2 cellular contexts compared by ENCODE assay signal in the genomic region with DNA sequence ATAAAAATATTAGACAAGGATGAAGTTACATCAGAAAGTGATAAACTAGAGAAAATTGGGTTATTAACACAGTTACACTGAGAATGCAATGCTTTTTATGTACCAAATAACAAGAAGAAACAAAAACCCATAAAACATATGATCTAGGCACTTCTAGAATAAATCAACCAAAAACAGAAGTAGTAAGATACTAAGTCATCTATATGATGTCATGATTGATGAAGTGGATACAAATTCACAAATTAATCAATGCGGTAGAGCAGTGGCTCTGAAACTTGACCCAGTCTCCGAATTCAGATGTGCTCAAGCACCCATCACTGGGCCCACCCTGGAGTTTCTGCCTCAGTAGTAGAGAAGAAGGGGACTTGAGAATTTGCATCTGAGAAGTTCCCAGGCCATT.
A peak's percentile ranks its signal among the peaks of the same experiment; 100 is the strongest.
TF ChIP-seq lines count a peak whose summit lies in the region.

No MANE protein-coding gene starts in this region.

TF ChIP-seq in HepG2, 621 proteins besides CTCF, POLR2A, EP300 and RAD21:
- TF ChIP-seq POGK (CRISPR knock-in tag; conservative IDR thresholded peaks at IDR 0.05), result no peak
- peak; percentile 67 for TF ChIP-seq ATF7 (IDR thresholded peaks at IDR 0.05)
- no peak for TF ChIP-seq ATF7 (CRISPR knock-in tag; IDR thresholded peaks at IDR 0.05)

TF ChIP-seq in K562, 482 proteins besides CTCF, POLR2A, EP300 and RAD21:
- TF ChIP-seq NCOA2 (IDR thresholded peaks at IDR 0.05; ENCODE audit: partially characterized antibody in 2 of 2) (no peak), MEIS2 (IDR thresholded peaks at IDR 0.05; ENCODE audit: partially characterized antibody) (peak; percentile 18)
- TF ChIP-seq, protein P1, sequence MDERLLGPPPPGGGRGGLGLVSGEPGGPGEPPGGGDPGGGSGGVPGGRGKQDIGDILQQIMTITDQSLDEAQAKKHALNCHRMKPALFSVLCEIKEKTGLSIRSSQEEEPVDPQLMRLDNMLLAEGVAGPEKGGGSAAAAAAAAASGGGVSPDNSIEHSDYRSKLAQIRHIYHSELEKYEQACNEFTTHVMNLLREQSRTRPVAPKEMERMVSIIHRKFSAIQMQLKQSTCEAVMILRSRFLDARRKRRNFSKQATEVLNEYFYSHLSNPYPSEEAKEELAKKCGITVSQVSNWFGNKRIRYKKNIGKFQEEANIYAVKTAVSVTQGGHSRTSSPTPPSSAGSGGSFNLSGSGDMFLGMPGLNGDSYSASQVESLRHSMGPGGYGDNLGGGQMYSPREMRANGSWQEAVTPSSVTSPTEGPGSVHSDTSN (CRISPR knock-in tag; IDR thresholded peaks at IDR 0.05; ENCODE audit: low read depth), result no peak
- TF ChIP-seq, protein P1 (tag; conservative IDR thresholded peaks at IDR 0.05; ENCODE audit: low read depth), result 0 out of 2 replicates have a peak, but pooled peaks have one; percentile 14
